Comparison of ENCODE assay signal across 19 cellular contexts in the genomic region with DNA sequence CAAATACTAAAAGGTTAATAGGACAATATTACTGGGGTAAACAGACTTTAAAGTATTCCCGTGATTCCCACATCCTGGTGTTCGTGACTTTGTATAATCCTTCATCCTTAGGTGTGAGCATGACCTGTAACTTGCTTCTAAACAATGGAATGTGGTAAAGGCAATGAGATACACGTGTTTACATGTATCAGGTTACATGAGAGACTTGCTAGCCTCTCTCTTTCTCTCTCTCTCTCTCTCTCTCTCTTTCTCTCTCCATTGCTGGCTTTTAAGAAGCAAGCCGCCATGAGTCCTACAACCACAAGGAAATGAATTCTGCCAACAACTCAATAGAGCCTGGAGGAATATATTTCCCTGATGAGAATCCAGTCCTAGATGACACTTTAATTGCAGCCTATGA.
"Had no signal": no experiment of that assay in that cellular context is flagged by ENCODE, and none has a peak within 500 bp of the region (broad histone marks: within the 10 kb centered on the region; RNA-seq: fewer than 3 reads in every experiment).

No MANE protein-coding gene starts in this region.

- H3K4me2 ChIP-seq: hepatocyte had no signal

- H3K4me3 ChIP-seq: body of pancreas, hepatocyte, ovary, prostate gland, right atrium auricular region, upper lobe of right lung had no signal

- H3K27ac ChIP-seq: hepatocyte, neutrophil, ovary, prostate gland, right atrium auricular region, upper lobe of right lung had no signal

- FAIRE-seq: endometrium, frontal cortex had no signal

- H3K36me3 ChIP-seq: neutrophil, ovary, prostate gland, right atrium auricular region, upper lobe of right lung had no signal

- H3K4me1 ChIP-seq: body of pancreas, prostate gland, right atrium auricular region, upper lobe of right lung had no signal

- ATAC-seq: body of pancreas, upper lobe of right lung, WTC11 had no signal

- H3K79me2 ChIP-seq: hepatocyte had no signal

- H3K27me3 ChIP-seq: body of pancreas, hepatocyte, neutrophil, ovary, right atrium auricular region, upper lobe of right lung had no signal

- DNase-seq: activated gamma-delta T cell treated with Interleukin-2 at 50 U/mL for 16 hours; activated T-cell treated with anti-CD3 and anti-CD28 coated beads, Interleukin-2, amount 50 U/mL, for 1 hour; anterior cingulate cortex; body of pancreas; caudate nucleus; effector CD4-positive, alpha-beta T cell; glutamatergic neuron; ovary; stimulated activated CD4-positive, alpha-beta T cell treated with anti-CD3 and anti-CD28 coated beads, Interleukin-4, amount 100 ng/mL, for 24 hours; stimulated activated naive CD4-positive, alpha-beta T cell treated with Interleukin-2 at 50 U/mL for 16 hours; T-helper 9 cell; upper lobe of right lung had no signal
